In the genomic region with DNA sequence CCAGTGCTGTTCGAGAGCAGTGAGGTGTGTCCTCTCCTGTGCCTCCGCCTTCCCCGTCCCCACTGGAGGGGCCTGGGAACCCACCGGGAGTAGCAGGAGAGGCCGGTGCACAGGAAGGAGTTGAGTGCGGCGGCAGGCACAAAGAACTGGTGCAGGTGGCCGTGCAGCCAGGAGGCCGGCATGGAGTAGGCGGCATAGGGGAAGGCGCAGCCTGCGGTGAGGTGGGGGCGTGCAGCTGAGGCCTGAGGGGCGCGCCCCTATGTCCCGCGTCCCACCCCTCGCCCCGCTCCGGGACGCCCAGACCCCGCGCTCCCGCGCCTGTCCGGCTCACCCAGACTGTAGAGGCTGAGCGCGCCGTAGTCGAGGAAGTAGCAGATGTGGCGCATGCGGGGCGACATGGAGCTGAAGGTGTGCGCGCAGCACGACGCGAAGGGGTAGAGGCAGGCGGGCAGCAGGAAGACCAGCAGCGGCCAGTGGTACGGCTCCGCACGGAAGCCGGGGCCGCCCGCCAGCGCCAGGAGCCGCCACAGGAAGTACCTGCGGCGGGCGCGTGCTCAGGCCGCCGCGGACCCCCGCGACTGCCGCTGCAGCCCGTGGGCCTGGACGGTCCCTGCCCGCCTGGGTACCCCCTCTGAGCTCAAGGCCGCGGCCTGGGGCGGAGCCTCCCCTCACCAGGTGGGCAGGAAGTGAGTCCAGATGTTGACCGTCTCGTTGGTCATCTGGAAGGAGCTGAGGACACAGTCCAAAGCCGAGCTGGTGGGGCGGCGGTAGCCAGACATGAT, we compare ENCODE assay signal across 9 cellular contexts. TPM values are rescaled to one million over a fixed set of nuclear protein-coding genes. Genes with fewer than 3 reads are reported as not detected.
DNase-seq lines count a peak whose midpoint lies in the region; ATAC-seq, FAIRE-seq and TF ChIP-seq lines count a peak whose summit lies in the region.
"Had no signal": no experiment of that assay in that cellular context is flagged by ENCODE, and none has a peak within 500 bp of the region (broad histone marks: within the 10 kb centered on the region; RNA-seq: fewer than 3 reads in every experiment).

No MANE protein-coding gene starts in this region.

- SMC1A ChIA-PET in GM12878 (lab: Charles Lee; ENCODE audit: uncharacterized antibody, unreplicated experiment), result interaction anchor here (0.6 to 1.3 kb wide), 3 partner anchors 11 to 116 kb away, joined by 3 to 4 read pairs (median 3); no protein-coding TSS in a partner anchor

- peak; percentile 74; the same call in 1 of the 2 replicates for TF ChIP-seq POLR2A in GM12878 (IDR thresholded peaks at IDR 0.05; ENCODE audit: low read depth, low read length)

- intact Hi-C loops in GM12878 (cut with micrococcal nuclease; ENCODE audit: unreplicated experiment), result no loop called here

- FAIRE-seq in GM12878 (lab: Jason Lieb, UNC), result no peak

- H3K4me1 ChIP-seq in GM12878 (ENCODE audit: control insufficient read depth, insufficient read depth, low read length), result peaks cover 25% of the 10 kb centered on the region

- peak overlapping the region; percentile 57; the same call in 1 of the 2 replicates for H3K9ac ChIP-seq in GM12878 (ENCODE audit: control insufficient read depth, insufficient read depth, low read length)

- no peaks in the 10 kb centered on the region for H3K27me3 ChIP-seq in GM12878 (replicated peaks in 1 of 2; ENCODE audit: control insufficient read depth in 2 of 2, insufficient read depth in 2 of 2, low read length in 1 of 2)

- H3K27me3 Mint-ChIP-seq in memory B cell, result peaks cover 5% of the 10 kb centered on the region

- POLR2A ChIA-PET in GM12878 (lab: Charles Lee), result interaction anchor here (0.6 to 0.9 kb wide), 3 partner anchors 7 to 327 kb away, joined by 3 to 4 read pairs (median 3); no protein-coding TSS in a partner anchor

- H3K4me3 Mint-ChIP-seq in memory B cell, result peak overlapping the region; percentile 87

- H4K20me1 ChIP-seq in GM12878 (ENCODE audit: control insufficient read depth, insufficient read depth), result no peaks in the 10 kb centered on the region

- TF ChIP-seq CTCF in GM12878 (IDR thresholded peaks at IDR 0.05 in 2 of 3, conservative IDR thresholded peaks at IDR 0.05 in 1 of 3; ENCODE audit: control insufficient read depth in 2 of 3, extremely low read depth in 1 of 3, insufficient read depth in 1 of 3, low read depth in 3 of 3, low read length in 3 of 3), result no peak

- WGBS in GM12878 (ENCODE audit: insufficient coverage, insufficient replicate concordance, low lambda C conversion rate, missing lambda C conversion rate), result 3% methylated on average over 69 of the region's 69 CpGs

- no peak for TF ChIP-seq EP300 in GM12878 (IDR thresholded peaks at IDR 0.05; ENCODE audit: borderline replicate concordance in 1 of 2, control insufficient read depth in 1 of 2, low read depth in 2 of 2, low read length in 2 of 2)

- H2AFZ ChIP-seq in GM12878 (ENCODE audit: control insufficient read depth, low read depth, low read length), result peak overlapping the region; percentile 80

- H3K36me3 ChIP-seq in GM12878 (ENCODE audit: control insufficient read depth in 2 of 2, insufficient read depth in 2 of 2, low read length in 1 of 2), result peaks cover 3 to 14% of the 10 kb centered on the region in 2 experiments; a peak in 3 of 4 replicates

- peak; percentile 70 for ATAC-seq in GM12878
- peak; percentile 72 for ATAC-seq in memory B cell (ENCODE audit: low read depth)
- no peak for ATAC-seq in HG03039 (IDR thresholded peaks at IDR 0.05; ENCODE audit: unreplicated experiment)
- no peak for ATAC-seq in GM18511 (IDR thresholded peaks at IDR 0.05; ENCODE audit: unreplicated experiment)
- no peak for ATAC-seq in HG03175 (IDR thresholded peaks at IDR 0.05; ENCODE audit: unreplicated experiment)

- peaks cover 3% of the 10 kb centered on the region for H3K36me3 Mint-ChIP-seq in memory B cell

- H3K9me3 ChIP-seq in GM12878 (replicated peaks; ENCODE audit: control insufficient read depth, insufficient read depth, low read length), result no peaks in the 10 kb centered on the region

- H3K27ac ChIP-seq in GM12878 (ENCODE audit: control insufficient read depth, insufficient read depth), result no peak overlapping the region
- H3K27ac ChIP-seq: C4-2B had no signal

- peaks cover 17% of the 10 kb centered on the region for H3K4me1 Mint-ChIP-seq in memory B cell

- no peak overlapping the region for H3K27ac Mint-ChIP-seq in memory B cell

- H3K79me2 ChIP-seq in GM12878 (ENCODE audit: control insufficient read depth, insufficient read depth, low read length), result no peaks in the 10 kb centered on the region

- no peak for TF ChIP-seq RAD21 in GM12878 (IDR thresholded peaks at IDR 0.05; ENCODE audit: insufficient read depth, low read depth, low read length)

- peak overlapping the region; percentile 85 for H3K4me2 ChIP-seq in GM12878 (ENCODE audit: control insufficient read depth, insufficient read depth)

- CTCF ChIA-PET in GM12878 (lab: Yijun Ruan, JAX), result interaction anchor here (0.9 to 1.4 kb wide), 6 partner anchors 74 to 155 kb away, joined by 3 to 4 read pairs (median 3); no protein-coding TSS in a partner anchor

- no TSS peak for BruUV-seq in GM12878 (replicated peaks; lab: Mats Ljungman, UMichigan)

- in situ Hi-C loops in GM12878 (cut with MboI), result no loop called here

- no peaks in the 10 kb centered on the region for H3K9me3 Mint-ChIP-seq in memory B cell

- H3K4me3 ChIP-seq in GM12878, result peak overlapping the region; percentile 71

- RAD21 ChIA-PET in GM12878 (lab: Charles Lee; ENCODE audit: unreplicated experiment), result interaction anchor here (1.1 kb wide), 1 partner anchor 28 kb away, joined by 3 read pairs; no protein-coding TSS in a partner anchor

- DNase-seq in NCI-H2029 (lab: John Stamatoyannopoulos, UW) (peak; percentile 19), NCI-H2029 treated with DMSO at 0.1 percent for 48 hours (lab: John Stamatoyannopoulos, UW) (no peak), NCI-H774 (lab: John Stamatoyannopoulos, UW) (peak; percentile 30), GM12878 (ENCODE audit: low read depth, low spot score) (no peak), memory B cell (ENCODE audit: low spot score in 2 of 2) (peak; percentile 18 to 37)

RNA-seq across cellular contexts. Expression of a gene that starts 2.2 kb away (rescaled TPM):
- 7.9 and 12.4 TPM in 2 replicates for total RNA-seq in GM12878 (2013; cell fraction: nucleolus; rRNA removed)
- 2.3 and 2.9 TPM in 2 replicates for total RNA-seq in GM12878 (2014; rRNA removed)
- total RNA-seq in GM12878 (2014; rRNA removed; fragmentation: Illumina TruSeq; extraction: Trizol), result 0.98 and 1.1 TPM in 2 replicates
- total RNA-seq in GM12878 (2021), result 2.6 and 3.5 TPM in 2 replicates
- 2.2 TPM for polyA plus RNA-seq in GM12878 (2011; ENCODE audit: low read depth)
- polyA plus RNA-seq in GM12878 (2011; rRNA removed), result 1.8 and 2.4 TPM in 2 replicates
- polyA plus RNA-seq in GM12878 (2011; cell fraction: cytosol; rRNA removed), result 2.2 and 3.4 TPM in 2 replicates
- 31.9 and 41.6 TPM in 2 replicates for polyA plus RNA-seq in GM12878 (2011; cell fraction: nucleus; rRNA removed)
- polyA plus RNA-seq in GM12878 (2012), result 4.3 and 5.0 TPM in 2 replicates
- polyA plus RNA-seq in GM12878 (2014; fragmentation: Illumina TruSeq; extraction: Trizol), result 1.0 and 1.3 TPM in 2 replicates
- polyA plus RNA-seq in GM12878 (2014; fragmentation: Nextera tagmentation; extraction: Ambion mirVana), result under 1 TPM; 0.42 to 0.73 TPM
- 4.5 and 5.1 TPM in 2 replicates for polyA plus RNA-seq in GM12878 (2014; rRNA removed)
- polyA plus RNA-seq in GM12878 (2016; fragmentation: Nextera tagmentation; extraction: Ambion mirVana), result 1 to 10 TPM in 1 of 2 experiments, under 1 TPM in 1; 0.77 to 1.3 TPM
- polyA minus RNA-seq in GM12878 (2011; rRNA and poly(A)+ RNA removed), result 0.29 and 0.46 TPM in 2 replicates
- not detected in 2 replicates for polyA minus RNA-seq in GM12878 (2011; cell fraction: cytosol; rRNA and poly(A)+ RNA removed)
- polyA minus RNA-seq in GM12878 (2011; cell fraction: nucleus; rRNA and poly(A)+ RNA removed), result 1.5 and 3.1 TPM in 2 replicates

RNA-seq across cellular contexts. Expression of a gene that starts 3.7 kb away (rescaled TPM):
- total RNA-seq in GM12878 (2013; cell fraction: nucleolus; rRNA removed), result 2.5 and 2.7 TPM in 2 replicates
- total RNA-seq in GM12878 (2014; rRNA removed) (0.54 and 1.8 TPM in 2 replicates), GM12878 (2014; rRNA removed; fragmentation: Illumina TruSeq; extraction: Trizol) (0.40 TPM in 1 of 2 replicates, not detected in the other), GM12878 (2021) (0.40 and 0.74 TPM in 2 replicates)
- polyA plus RNA-seq in GM12878 (2011; ENCODE audit: low read depth), result 0.45 TPM
- polyA plus RNA-seq in GM12878 (2011; rRNA removed) (0.23 TPM in 1 of 2 replicates, not detected in the other), GM12878 (2014; fragmentation: Illumina TruSeq; extraction: Trizol) (not detected in 2 replicates), GM12878 (2014; fragmentation: Nextera tagmentation; extraction: Ambion mirVana) (not detected), GM12878 (2014; rRNA removed) (0.69 and 1.3 TPM in 2 replicates), GM12878 (2016; fragmentation: Nextera tagmentation; extraction: Ambion mirVana) (under 1 TPM; 0.20 to 0.40 TPM)
- 0.21 and 0.67 TPM in 2 replicates for polyA plus RNA-seq in GM12878 (2011; cell fraction: cytosol; rRNA removed)
- polyA plus RNA-seq in GM12878 (2011; cell fraction: nucleus; rRNA removed), result 1.9 and 2.8 TPM in 2 replicates
- polyA plus RNA-seq in GM12878 (2012), result 0.45 and 0.77 TPM in 2 replicates
- polyA minus RNA-seq in GM12878 (2011; rRNA and poly(A)+ RNA removed), result not detected in 2 replicates
- not detected in 2 replicates for polyA minus RNA-seq in GM12878 (2011; cell fraction: cytosol; rRNA and poly(A)+ RNA removed)
- 1.3 and 2.6 TPM in 2 replicates for polyA minus RNA-seq in GM12878 (2011; cell fraction: nucleus; rRNA and poly(A)+ RNA removed)

RNA-seq across cellular contexts. Expression of a gene that starts 32.8 kb away (rescaled TPM):
- total RNA-seq in GM12878 (2013; cell fraction: nucleolus; rRNA removed), result 23.6 and 24.0 TPM in 2 replicates
- total RNA-seq in GM12878 (2014; rRNA removed), result 70.8 and 72.4 TPM in 2 replicates
- 52.8 and 60.1 TPM in 2 replicates for total RNA-seq in GM12878 (2014; rRNA removed; fragmentation: Illumina TruSeq; extraction: Trizol)
- total RNA-seq in GM12878 (2021), result 63.7 and 68.4 TPM in 2 replicates
- polyA plus RNA-seq in GM12878 (2011; ENCODE audit: low read depth), result 34.3 TPM
- 39.9 and 52.8 TPM in 2 replicates for polyA plus RNA-seq in GM12878 (2011; rRNA removed)
- 98.3 and 110 TPM in 2 replicates for polyA plus RNA-seq in GM12878 (2011; cell fraction: cytosol; rRNA removed)
- 47.2 and 59.4 TPM in 2 replicates for polyA plus RNA-seq in GM12878 (2011; cell fraction: nucleus; rRNA removed)
- 42.0 and 52.6 TPM in 2 replicates for polyA plus RNA-seq in GM12878 (2012)
- 62.4 and 72.7 TPM in 2 replicates for polyA plus RNA-seq in GM12878 (2014; fragmentation: Illumina TruSeq; extraction: Trizol)
- polyA plus RNA-seq in GM12878 (2014; fragmentation: Nextera tagmentation; extraction: Ambion mirVana), result 10 to 100 TPM in 1 of 2 experiments, 1 to 10 TPM in 1; 6.7 to 17.6 TPM
- polyA plus RNA-seq in GM12878 (2014; rRNA removed), result 81.0 and 81.7 TPM in 2 replicates
- polyA plus RNA-seq in GM12878 (2016; fragmentation: Nextera tagmentation; extraction: Ambion mirVana), result 100 to 1,000 TPM in 1 of 2 experiments, 10 to 100 TPM in 1; 97.8 to 105 TPM
- 20.9 and 31.2 TPM in 2 replicates for polyA minus RNA-seq in GM12878 (2011; rRNA and poly(A)+ RNA removed)
- polyA minus RNA-seq in GM12878 (2011; cell fraction: cytosol; rRNA and poly(A)+ RNA removed), result 10.0 and 11.7 TPM in 2 replicates
- polyA minus RNA-seq in GM12878 (2011; cell fraction: nucleus; rRNA and poly(A)+ RNA removed), result 4.7 and 10.7 TPM in 2 replicates

RNA-seq across cellular contexts. Expression of a gene that starts 37.0 kb away (rescaled TPM):
- total RNA-seq in GM12878 (2013; cell fraction: nucleolus; rRNA removed), result 166 and 207 TPM in 2 replicates
- total RNA-seq in GM12878 (2014; rRNA removed), result 51.0 and 57.3 TPM in 2 replicates
- 30.4 and 32.4 TPM in 2 replicates for total RNA-seq in GM12878 (2014; rRNA removed; fragmentation: Illumina TruSeq; extraction: Trizol)
- total RNA-seq in GM12878 (2021), result 54.6 and 61.5 TPM in 2 replicates
- polyA plus RNA-seq in GM12878 (2011; ENCODE audit: low read depth), result 19.6 TPM
- polyA plus RNA-seq in GM12878 (2011; rRNA removed), result 17.7 and 27.7 TPM in 2 replicates
- 28.8 and 32.9 TPM in 2 replicates for polyA plus RNA-seq in GM12878 (2011; cell fraction: cytosol; rRNA removed)
- polyA plus RNA-seq in GM12878 (2011; cell fraction: nucleus; rRNA removed), result 179 and 188 TPM in 2 replicates
- 35.5 and 35.6 TPM in 2 replicates for polyA plus RNA-seq in GM12878 (2012)
- 27.8 and 45.7 TPM in 2 replicates for polyA plus RNA-seq in GM12878 (2014; fragmentation: Illumina TruSeq; extraction: Trizol)
- 1 to 10 TPM in 1 of 2 experiments, under 1 TPM in 1; 0.76 to 1.9 TPM for polyA plus RNA-seq in GM12878 (2014; fragmentation: Nextera tagmentation; extraction: Ambion mirVana)
- polyA plus RNA-seq in GM12878 (2014; rRNA removed), result 54.0 and 54.8 TPM in 2 replicates
- 10 to 100 TPM; 51.9 to 55.9 TPM for polyA plus RNA-seq in GM12878 (2016; fragmentation: Nextera tagmentation; extraction: Ambion mirVana)
- polyA minus RNA-seq in GM12878 (2011; rRNA and poly(A)+ RNA removed), result 23.0 and 30.5 TPM in 2 replicates
- polyA minus RNA-seq in GM12878 (2011; cell fraction: cytosol; rRNA and poly(A)+ RNA removed), result 7.8 and 9.4 TPM in 2 replicates
- polyA minus RNA-seq in GM12878 (2011; cell fraction: nucleus; rRNA and poly(A)+ RNA removed), result 25.3 and 33.9 TPM in 2 replicates

RNA-seq across cellular contexts. Expression of a gene that starts 38.5 kb away (rescaled TPM):
- 7.0 and 7.2 TPM in 2 replicates for total RNA-seq in GM12878 (2013; cell fraction: nucleolus; rRNA removed)
- total RNA-seq in GM12878 (2014; rRNA removed) (1.9 and 3.8 TPM in 2 replicates), GM12878 (2014; rRNA removed; fragmentation: Illumina TruSeq; extraction: Trizol) (2.2 and 2.5 TPM in 2 replicates), GM12878 (2021) (3.1 and 4.0 TPM in 2 replicates)
- polyA plus RNA-seq in GM12878 (2011; ENCODE audit: low read depth), result 1.7 TPM
- polyA plus RNA-seq in GM12878 (2011; rRNA removed) (2.0 and 3.8 TPM in 2 replicates), GM12878 (2014; fragmentation: Illumina TruSeq; extraction: Trizol) (0.86 and 2.6 TPM in 2 replicates), GM12878 (2014; fragmentation: Nextera tagmentation; extraction: Ambion mirVana) (1 to 10 TPM in 1 of 2 experiments, under 1 TPM in 1; 0.47 to 1.2 TPM), GM12878 (2014; rRNA removed) (5.2 and 7.3 TPM in 2 replicates), GM12878 (2016; fragmentation: Nextera tagmentation; extraction: Ambion mirVana) (1 to 10 TPM; 5.1 to 5.2 TPM)
- 5.7 and 7.1 TPM in 2 replicates for polyA plus RNA-seq in GM12878 (2011; cell fraction: cytosol; rRNA removed)
- polyA plus RNA-seq in GM12878 (2011; cell fraction: nucleus; rRNA removed), result 16.8 and 20.3 TPM in 2 replicates
- 2.8 and 4.1 TPM in 2 replicates for polyA plus RNA-seq in GM12878 (2012)
- polyA minus RNA-seq in GM12878 (2011; rRNA and poly(A)+ RNA removed), result 2.6 and 6.3 TPM in 2 replicates
- 0.73 and 0.80 TPM in 2 replicates for polyA minus RNA-seq in GM12878 (2011; cell fraction: cytosol; rRNA and poly(A)+ RNA removed)
- 5.4 and 8.4 TPM in 2 replicates for polyA minus RNA-seq in GM12878 (2011; cell fraction: nucleus; rRNA and poly(A)+ RNA removed)

Comparison
In these comparisons a context has a peak if more than half of its experiments do, and no peak if none do; other contexts are left out.
1. DNase-seq: peak in NCI-H2029 (single experiment), NCI-H774 (single experiment) and memory B cell (2 of 2); none in NCI-H2029 treated with DMSO at 0.1 percent for 48 hours (single experiment) and GM12878 (single experiment).
2. ATAC-seq: peak in GM12878 (single experiment) and memory B cell (single experiment); none in HG03039 (single experiment), GM18511 (single experiment) and HG03175 (single experiment).